8 cellular contexts compared by ENCODE assay signal in the genomic region with DNA sequence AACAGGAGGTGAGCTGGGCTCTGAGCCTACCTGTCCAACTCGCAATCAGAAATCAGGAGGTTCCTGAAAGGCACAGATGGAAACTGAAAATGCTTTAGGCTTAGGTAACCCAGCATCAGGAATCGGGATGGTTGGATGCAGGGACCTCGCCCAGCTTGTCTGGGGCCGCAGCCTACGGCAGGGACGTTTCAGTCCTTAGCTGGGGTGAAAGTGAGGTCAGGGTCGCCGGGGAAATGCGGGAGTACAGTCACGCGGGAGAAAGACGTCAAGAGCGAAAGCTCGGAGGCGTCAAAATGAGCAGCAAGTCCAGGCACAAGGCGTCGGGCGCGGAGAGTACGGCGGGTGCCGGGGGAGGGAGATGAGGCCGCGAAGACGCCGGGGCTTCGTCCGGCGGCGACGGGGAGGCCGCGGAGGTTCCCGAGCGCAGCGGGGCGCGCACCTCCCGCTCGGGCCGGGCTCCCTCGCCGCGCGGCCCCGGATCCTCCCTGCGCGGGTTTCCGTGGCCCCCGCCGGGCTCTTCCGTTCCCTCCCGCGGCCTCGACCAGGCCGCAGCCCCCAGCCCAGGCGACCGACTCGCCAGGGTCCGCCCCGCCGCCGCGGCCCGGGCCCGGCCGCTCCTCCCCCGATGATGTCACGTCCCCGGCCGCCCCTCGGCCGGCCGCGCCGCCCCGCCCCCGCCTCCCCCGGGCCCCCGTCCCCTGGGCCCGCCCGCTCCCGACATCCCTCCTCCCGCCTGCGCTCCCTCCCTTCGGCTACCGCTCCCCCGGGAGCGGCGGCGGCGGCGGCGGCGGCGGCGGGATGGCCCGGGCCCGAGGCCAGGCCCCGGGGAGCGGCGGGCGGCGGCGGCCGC. TPM values are rescaled to one million over a fixed set of nuclear protein-coding genes. Genes with fewer than 3 reads are reported as not detected.
DNase-seq lines count a peak whose midpoint lies in the region; ATAC-seq lines count a peak whose summit lies in the region.

A gene with protein sequence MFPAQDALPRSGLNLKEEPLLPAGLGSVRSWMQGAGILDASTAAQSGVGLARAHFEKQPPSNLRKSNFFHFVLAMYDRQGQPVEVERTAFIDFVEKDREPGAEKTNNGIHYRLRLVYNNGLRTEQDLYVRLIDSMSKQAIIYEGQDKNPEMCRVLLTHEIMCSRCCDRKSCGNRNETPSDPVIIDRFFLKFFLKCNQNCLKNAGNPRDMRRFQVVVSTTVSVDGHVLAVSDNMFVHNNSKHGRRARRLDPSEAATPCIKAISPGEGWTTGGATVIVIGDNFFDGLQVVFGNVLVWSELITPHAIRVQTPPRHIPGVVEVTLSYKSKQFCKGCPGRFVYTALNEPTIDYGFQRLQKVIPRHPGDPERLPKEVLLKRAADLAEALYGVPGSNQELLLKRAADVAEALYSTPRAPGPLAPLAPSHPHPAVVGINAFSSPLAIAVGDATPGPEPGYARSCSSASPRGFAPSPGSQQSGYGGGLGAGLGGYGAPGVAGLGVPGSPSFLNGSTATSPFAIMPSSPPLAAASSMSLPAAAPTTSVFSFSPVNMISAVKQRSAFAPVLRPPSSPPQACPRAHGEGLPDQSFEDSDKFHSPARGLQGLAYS (plus strand): TSS at position 745 of the 850 bp plus-strand sequence. CDS start 866 bp downstream, outside the sequence.

- ATAC-seq in right cardiac atrium (peak; percentile 45 to 64), HG02642 (IDR thresholded peaks at IDR 0.05; ENCODE audit: poor library complexity, unreplicated experiment) (no peak)

- H3K27ac ChIP-seq in angular gyrus (ENCODE audit: low read depth, low read length) (peak within 1 kb of the TSS; percentile 48), right cardiac atrium (ENCODE audit: low read length) (peak within 1 kb of the TSS; percentile 49)

- WGBS in right cardiac atrium, result 2% methylated on average over 105 of the region's 106 CpGs

- H3K9me3 ChIP-seq in right cardiac atrium (ENCODE audit: control insufficient read depth, low read length), result no peaks in the 10 kb centered on the region

- H3K4me1 ChIP-seq in right cardiac atrium (ENCODE audit: control insufficient read depth, insufficient read depth, low read length), result no peaks in the 10 kb centered on the region

- DNase-seq in NCI-H1436 (lab: John Stamatoyannopoulos, UW) (peak; percentile 46), NCI-H1436 treated with DMSO at 0.1 percent for 48 hours (lab: John Stamatoyannopoulos, UW) (no peak), NCI-H748 treated with DMSO at 0.1 percent for 48 hours (lab: John Stamatoyannopoulos, UW) (peak; percentile 19), right cardiac atrium (peak; percentile 61 to 82 (median 81)), posterior vena cava (ENCODE audit: low spot score) (no peak), OCI-M1 (lab: John Stamatoyannopoulos, UW) (no peak)

- H3K27me3 ChIP-seq in right cardiac atrium (ENCODE audit: control insufficient read depth, insufficient read depth), result no peaks in the 10 kb centered on the region

- intact Hi-C loops in right cardiac atrium (cut with DNase I) (no loop called here), posterior vena cava (cut with DNase I) (no loop called here)

- peak within 1 kb of the TSS; percentile 99 for H3K4me3 ChIP-seq in right cardiac atrium (ENCODE audit: low read length)

RNA-seq across cellular contexts. Expression of the gene that starts here (rescaled TPM):
- total RNA-seq in right cardiac atrium (10 to 100 TPM in 2 of 4 donors, 1 to 10 TPM in 2; 9.6 to 13.5 (median 10.2) TPM), posterior vena cava (10 to 100 TPM; 11.1 to 17.4 TPM)
- 4.8 TPM for polyA plus RNA-seq in right cardiac atrium

Comparison
In these comparisons a context has a peak if more than half of its experiments do, and no peak if none do; other contexts are left out.
1. DNase-seq: peak in NCI-H1436 (single experiment), NCI-H748 treated with DMSO at 0.1 percent for 48 hours (single experiment) and right cardiac atrium (3 of 3); none in NCI-H1436 treated with DMSO at 0.1 percent for 48 hours (single experiment), posterior vena cava (single experiment) and OCI-M1 (single experiment).